Comparison of ENCODE assay signal across 1 cellular context in the genomic region with DNA sequence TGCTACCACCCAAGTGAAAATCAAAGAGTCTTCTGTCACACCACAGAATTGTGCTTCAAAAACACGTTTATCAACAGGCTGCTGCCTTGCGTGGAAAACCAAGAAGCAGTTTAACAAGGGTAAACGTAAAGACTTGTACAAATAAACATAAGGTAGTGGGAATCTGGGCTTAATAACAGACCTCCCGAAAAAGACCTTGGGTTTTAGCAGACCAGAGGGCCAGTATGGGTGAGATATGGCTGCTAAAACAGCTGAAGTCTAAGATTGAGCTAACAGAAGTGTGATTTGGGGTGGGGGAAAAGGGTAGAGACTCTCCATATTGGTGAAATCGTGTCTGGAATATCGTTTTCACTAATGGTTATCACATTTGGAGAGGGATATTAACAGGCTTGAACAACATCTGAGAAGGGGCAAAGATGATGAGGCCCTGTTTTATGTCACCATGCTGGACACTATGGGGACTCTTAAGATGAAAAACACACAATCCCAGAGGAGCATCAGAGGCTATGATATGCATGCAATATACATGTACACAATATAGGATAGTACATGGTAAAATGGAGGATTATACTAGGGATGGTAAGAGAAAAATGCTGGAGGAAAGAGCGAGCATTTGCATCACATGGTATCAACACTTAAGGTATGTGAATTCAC.
TF ChIP-seq lines count a peak whose summit lies in the region.

No MANE protein-coding gene starts in this region.

TF ChIP-seq in endothelial cell of umbilical vein, 7 proteins besides CTCF, POLR2A, EP300 and RAD21:
- TF ChIP-seq EZH2 (IDR thresholded peaks at IDR 0.05; ENCODE audit: borderline replicate concordance, low read depth, low read length, severe bottlenecking) (no peak), POLR2AphosphoS5 (IDR thresholded peaks at IDR 0.05; ENCODE audit: insufficient read depth, low read depth, low read length) (no peak), GATA2 (IDR thresholded peaks at IDR 0.05; ENCODE audit: insufficient read depth, insufficient read length, low read depth, low read length) (no peak), MYC (IDR thresholded peaks at IDR 0.05; ENCODE audit: low read depth, low read length) (no peak)
